ENCODE assay signal across 1 cellular context in the genomic region with DNA sequence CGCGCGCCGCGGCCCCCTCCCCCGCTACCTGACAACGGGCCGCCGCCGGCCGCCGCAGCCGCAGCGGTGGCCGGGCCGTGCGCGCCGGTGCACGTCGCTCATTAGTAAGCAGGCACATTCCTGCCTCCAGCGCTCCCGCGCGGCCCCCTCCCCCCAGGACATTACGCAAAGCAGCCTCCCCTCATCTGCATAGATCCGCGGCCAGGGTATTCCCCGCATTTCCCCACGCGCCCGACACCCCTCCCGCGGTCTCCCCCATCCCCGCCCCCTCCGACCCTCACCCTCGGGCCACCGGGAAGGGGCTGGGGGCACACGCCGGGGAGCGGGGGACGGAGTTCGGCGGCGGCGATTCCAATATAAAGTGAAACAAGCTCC.
TF ChIP-seq lines count a peak whose summit lies in the region.

A gene with protein sequence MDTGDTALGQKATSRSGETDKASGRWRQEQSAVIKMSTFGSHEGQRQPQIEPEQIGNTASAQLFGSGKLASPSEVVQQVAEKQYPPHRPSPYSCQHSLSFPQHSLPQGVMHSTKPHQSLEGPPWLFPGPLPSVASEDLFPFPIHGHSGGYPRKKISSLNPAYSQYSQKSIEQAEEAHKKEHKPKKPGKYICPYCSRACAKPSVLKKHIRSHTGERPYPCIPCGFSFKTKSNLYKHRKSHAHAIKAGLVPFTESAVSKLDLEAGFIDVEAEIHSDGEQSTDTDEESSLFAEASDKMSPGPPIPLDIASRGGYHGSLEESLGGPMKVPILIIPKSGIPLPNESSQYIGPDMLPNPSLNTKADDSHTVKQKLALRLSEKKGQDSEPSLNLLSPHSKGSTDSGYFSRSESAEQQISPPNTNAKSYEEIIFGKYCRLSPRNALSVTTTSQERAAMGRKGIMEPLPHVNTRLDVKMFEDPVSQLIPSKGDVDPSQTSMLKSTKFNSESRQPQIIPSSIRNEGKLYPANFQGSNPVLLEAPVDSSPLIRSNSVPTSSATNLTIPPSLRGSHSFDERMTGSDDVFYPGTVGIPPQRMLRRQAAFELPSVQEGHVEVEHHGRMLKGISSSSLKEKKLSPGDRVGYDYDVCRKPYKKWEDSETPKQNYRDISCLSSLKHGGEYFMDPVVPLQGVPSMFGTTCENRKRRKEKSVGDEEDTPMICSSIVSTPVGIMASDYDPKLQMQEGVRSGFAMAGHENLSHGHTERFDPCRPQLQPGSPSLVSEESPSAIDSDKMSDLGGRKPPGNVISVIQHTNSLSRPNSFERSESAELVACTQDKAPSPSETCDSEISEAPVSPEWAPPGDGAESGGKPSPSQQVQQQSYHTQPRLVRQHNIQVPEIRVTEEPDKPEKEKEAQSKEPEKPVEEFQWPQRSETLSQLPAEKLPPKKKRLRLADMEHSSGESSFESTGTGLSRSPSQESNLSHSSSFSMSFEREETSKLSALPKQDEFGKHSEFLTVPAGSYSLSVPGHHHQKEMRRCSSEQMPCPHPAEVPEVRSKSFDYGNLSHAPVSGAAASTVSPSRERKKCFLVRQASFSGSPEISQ (N-terminal part only) (minus strand): TSS at position 106 of the 375 bp plus-strand sequence. CDS start 170,438 bp downstream, outside the sequence.

TF ChIP-seq in HepG2, 621 proteins besides CTCF, POLR2A, EP300 and RAD21 (continued from another document and continues in another):
- TF ChIP-seq, protein P1, sequence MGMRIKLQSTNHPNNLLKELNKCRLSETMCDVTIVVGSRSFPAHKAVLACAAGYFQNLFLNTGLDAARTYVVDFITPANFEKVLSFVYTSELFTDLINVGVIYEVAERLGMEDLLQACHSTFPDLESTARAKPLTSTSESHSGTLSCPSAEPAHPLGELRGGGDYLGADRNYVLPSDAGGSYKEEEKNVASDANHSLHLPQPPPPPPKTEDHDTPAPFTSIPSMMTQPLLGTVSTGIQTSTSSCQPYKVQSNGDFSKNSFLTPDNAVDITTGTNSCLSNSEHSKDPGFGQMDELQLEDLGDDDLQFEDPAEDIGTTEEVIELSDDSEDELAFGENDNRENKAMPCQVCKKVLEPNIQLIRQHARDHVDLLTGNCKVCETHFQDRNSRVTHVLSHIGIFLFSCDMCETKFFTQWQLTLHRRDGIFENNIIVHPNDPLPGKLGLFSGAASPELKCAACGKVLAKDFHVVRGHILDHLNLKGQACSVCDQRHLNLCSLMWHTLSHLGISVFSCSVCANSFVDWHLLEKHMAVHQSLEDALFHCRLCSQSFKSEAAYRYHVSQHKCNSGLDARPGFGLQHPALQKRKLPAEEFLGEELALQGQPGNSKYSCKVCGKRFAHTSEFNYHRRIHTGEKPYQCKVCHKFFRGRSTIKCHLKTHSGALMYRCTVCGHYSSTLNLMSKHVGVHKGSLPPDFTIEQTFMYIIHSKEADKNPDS (CRISPR knock-in tag; IDR thresholded peaks at IDR 0.05), result no peak
- TF ChIP-seq, protein P2, sequence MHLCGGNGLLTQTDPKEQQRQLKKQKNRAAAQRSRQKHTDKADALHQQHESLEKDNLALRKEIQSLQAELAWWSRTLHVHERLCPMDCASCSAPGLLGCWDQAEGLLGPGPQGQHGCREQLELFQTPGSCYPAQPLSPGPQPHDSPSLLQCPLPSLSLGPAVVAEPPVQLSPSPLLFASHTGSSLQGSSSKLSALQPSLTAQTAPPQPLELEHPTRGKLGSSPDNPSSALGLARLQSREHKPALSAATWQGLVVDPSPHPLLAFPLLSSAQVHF (CRISPR knock-in tag; IDR thresholded peaks at IDR 0.05), result no peak
- TF ChIP-seq, protein P3, sequence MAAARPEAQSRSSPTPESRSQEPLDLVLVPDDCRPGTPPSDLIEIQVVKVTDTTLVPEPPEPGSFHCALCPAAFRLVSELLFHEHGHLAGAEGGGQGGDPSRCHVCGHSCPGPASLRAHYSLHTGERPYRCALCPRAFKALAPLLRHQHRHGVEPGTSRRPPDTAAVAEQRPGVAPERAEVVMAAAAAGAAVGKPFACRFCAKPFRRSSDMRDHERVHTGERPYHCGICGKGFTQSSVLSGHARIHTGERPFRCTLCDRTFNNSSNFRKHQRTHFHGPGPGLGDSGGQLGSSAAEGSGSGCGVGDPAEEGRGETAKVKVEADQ (CRISPR knock-in tag; IDR thresholded peaks at IDR 0.05; ENCODE audit: borderline replicate concordance), result no peak
- TF ChIP-seq, protein P4, sequence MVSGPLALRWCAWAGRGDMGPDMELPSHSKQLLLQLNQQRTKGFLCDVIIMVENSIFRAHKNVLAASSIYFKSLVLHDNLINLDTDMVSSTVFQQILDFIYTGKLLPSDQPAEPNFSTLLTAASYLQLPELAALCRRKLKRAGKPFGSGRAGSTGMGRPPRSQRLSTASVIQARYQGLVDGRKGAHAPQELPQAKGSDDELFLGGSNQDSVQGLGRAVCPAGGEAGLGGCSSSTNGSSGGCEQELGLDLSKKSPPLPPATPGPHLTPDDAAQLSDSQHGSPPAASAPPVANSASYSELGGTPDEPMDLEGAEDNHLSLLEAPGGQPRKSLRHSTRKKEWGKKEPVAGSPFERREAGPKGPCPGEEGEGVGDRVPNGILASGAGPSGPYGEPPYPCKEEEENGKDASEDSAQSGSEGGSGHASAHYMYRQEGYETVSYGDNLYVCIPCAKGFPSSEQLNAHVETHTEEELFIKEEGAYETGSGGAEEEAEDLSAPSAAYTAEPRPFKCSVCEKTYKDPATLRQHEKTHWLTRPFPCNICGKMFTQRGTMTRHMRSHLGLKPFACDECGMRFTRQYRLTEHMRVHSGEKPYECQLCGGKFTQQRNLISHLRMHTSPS (CRISPR knock-in tag; IDR thresholded peaks at IDR 0.05; ENCODE audit: low read depth), result no peak
- TF ChIP-seq, protein P5, sequence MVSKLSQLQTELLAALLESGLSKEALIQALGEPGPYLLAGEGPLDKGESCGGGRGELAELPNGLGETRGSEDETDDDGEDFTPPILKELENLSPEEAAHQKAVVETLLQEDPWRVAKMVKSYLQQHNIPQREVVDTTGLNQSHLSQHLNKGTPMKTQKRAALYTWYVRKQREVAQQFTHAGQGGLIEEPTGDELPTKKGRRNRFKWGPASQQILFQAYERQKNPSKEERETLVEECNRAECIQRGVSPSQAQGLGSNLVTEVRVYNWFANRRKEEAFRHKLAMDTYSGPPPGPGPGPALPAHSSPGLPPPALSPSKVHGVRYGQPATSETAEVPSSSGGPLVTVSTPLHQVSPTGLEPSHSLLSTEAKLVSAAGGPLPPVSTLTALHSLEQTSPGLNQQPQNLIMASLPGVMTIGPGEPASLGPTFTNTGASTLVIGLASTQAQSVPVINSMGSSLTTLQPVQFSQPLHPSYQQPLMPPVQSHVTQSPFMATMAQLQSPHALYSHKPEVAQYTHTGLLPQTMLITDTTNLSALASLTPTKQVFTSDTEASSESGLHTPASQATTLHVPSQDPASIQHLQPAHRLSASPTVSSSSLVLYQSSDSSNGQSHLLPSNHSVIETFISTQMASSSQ (IDR thresholded peaks at IDR 0.05; ENCODE audit: low read depth), result no peak
- TF ChIP-seq, protein P5 (CRISPR knock-in tag; IDR thresholded peaks at IDR 0.05; ENCODE audit: borderline replicate concordance), result 0 out of 2 replicates have a peak, but pooled peaks have one; percentile 38
- TF ChIP-seq ZKSCAN1 (IDR thresholded peaks at IDR 0.05; ENCODE audit: low read length) (no peak), MIER2 (CRISPR knock-in tag; IDR thresholded peaks at IDR 0.05) (no peak), FOXP1 (IDR thresholded peaks at IDR 0.05) (no peak), FOXP1 (CRISPR knock-in tag; IDR thresholded peaks at IDR 0.05) (0 out of 2 replicates have a peak, but pooled peaks have one; percentile 27), ZNF569 (CRISPR knock-in tag; IDR thresholded peaks at IDR 0.05; ENCODE audit: borderline replicate concordance) (no peak), ZMAT3 (CRISPR knock-in tag; conservative IDR thresholded peaks at IDR 0.05) (0 out of 2 replicates have a peak, but pooled peaks have one; percentile 33), ZNF776 (CRISPR knock-in tag; IDR thresholded peaks at IDR 0.05) (peak; percentile 15; the same call in 1 of the 2 replicates), ZNF451 (CRISPR knock-in tag; IDR thresholded peaks at IDR 0.05) (no peak), ZIK1 (CRISPR knock-in tag; IDR thresholded peaks at IDR 0.05; ENCODE audit: borderline replicate concordance, low read depth) (no peak), ZFP1 (CRISPR knock-in tag; IDR thresholded peaks at IDR 0.05) (no peak), RARA (CRISPR knock-in tag; IDR thresholded peaks at IDR 0.05) (peak; percentile 54; the same call in 1 of the 2 replicates), ZNF83 (CRISPR knock-in tag; IDR thresholded peaks at IDR 0.05; ENCODE audit: borderline replicate concordance) (no peak), RNF2 (conservative IDR thresholded peaks at IDR 0.05; ENCODE audit: low read depth) (no peak), SMARCE1 (IDR thresholded peaks at IDR 0.05; ENCODE audit: borderline replicate concordance) (no peak), NONO (IDR thresholded peaks at IDR 0.05) (no peak), NONO (CRISPR knock-in tag; conservative IDR thresholded peaks at IDR 0.05) (0 out of 2 replicates have a peak, but pooled peaks have one; percentile 27), ZNF709 (CRISPR knock-in tag; IDR thresholded peaks at IDR 0.05) (no peak)
- TF ChIP-seq, protein P6, sequence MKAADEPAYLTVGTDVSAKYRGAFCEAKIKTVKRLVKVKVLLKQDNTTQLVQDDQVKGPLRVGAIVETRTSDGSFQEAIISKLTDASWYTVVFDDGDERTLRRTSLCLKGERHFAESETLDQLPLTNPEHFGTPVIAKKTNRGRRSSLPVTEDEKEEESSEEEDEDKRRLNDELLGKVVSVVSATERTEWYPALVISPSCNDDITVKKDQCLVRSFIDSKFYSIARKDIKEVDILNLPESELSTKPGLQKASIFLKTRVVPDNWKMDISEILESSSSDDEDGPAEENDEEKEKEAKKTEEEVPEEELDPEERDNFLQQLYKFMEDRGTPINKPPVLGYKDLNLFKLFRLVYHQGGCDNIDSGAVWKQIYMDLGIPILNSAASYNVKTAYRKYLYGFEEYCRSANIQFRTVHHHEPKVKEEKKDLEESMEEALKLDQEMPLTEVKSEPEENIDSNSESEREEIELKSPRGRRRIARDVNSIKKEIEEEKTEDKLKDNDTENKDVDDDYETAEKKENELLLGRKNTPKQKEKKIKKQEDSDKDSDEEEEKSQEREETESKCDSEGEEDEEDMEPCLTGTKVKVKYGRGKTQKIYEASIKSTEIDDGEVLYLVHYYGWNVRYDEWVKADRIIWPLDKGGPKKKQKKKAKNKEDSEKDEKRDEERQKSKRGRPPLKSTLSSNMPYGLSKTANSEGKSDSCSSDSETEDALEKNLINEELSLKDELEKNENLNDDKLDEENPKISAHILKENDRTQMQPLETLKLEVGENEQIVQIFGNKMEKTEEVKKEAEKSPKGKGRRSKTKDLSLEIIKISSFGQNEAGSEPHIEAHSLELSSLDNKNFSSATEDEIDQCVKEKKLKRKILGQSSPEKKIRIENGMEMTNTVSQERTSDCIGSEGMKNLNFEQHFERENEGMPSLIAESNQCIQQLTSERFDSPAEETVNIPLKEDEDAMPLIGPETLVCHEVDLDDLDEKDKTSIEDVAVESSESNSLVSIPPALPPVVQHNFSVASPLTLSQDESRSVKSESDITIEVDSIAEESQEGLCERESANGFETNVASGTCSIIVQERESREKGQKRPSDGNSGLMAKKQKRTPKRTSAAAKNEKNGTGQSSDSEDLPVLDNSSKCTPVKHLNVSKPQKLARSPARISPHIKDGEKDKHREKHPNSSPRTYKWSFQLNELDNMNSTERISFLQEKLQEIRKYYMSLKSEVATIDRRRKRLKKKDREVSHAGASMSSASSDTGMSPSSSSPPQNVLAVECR (CRISPR knock-in tag; IDR thresholded peaks at IDR 0.05; ENCODE audit: borderline replicate concordance), result 0 out of 2 replicates have a peak, but pooled peaks have one; percentile 46
- TF ChIP-seq, protein P7, sequence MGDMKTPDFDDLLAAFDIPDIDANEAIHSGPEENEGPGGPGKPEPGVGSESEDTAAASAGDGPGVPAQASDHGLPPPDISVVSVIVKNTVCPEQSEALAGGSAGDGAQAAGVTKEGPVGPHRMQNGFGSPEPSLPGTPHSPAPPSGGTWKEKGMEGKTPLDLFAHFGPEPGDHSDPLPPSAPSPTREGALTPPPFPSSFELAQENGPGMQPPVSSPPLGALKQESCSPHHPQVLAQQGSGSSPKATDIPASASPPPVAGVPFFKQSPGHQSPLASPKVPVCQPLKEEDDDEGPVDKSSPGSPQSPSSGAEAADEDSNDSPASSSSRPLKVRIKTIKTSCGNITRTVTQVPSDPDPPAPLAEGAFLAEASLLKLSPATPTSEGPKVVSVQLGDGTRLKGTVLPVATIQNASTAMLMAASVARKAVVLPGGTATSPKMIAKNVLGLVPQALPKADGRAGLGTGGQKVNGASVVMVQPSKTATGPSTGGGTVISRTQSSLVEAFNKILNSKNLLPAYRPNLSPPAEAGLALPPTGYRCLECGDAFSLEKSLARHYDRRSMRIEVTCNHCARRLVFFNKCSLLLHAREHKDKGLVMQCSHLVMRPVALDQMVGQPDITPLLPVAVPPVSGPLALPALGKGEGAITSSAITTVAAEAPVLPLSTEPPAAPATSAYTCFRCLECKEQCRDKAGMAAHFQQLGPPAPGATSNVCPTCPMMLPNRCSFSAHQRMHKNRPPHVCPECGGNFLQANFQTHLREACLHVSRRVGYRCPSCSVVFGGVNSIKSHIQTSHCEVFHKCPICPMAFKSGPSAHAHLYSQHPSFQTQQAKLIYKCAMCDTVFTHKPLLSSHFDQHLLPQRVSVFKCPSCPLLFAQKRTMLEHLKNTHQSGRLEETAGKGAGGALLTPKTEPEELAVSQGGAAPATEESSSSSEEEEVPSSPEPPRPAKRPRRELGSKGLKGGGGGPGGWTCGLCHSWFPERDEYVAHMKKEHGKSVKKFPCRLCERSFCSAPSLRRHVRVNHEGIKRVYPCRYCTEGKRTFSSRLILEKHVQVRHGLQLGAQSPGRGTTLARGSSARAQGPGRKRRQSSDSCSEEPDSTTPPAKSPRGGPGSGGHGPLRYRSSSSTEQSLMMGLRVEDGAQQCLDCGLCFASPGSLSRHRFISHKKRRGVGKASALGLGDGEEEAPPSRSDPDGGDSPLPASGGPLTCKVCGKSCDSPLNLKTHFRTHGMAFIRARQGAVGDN (CRISPR knock-in tag; IDR thresholded peaks at IDR 0.05), result peak; percentile 35
- TF ChIP-seq, protein P8, sequence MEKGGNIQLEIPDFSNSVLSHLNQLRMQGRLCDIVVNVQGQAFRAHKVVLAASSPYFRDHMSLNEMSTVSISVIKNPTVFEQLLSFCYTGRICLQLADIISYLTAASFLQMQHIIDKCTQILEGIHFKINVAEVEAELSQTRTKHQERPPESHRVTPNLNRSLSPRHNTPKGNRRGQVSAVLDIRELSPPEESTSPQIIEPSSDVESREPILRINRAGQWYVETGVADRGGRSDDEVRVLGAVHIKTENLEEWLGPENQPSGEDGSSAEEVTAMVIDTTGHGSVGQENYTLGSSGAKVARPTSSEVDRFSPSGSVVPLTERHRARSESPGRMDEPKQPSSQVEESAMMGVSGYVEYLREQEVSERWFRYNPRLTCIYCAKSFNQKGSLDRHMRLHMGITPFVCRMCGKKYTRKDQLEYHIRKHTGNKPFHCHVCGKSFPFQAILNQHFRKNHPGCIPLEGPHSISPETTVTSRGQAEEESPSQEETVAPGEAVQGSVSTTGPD (CRISPR knock-in tag; IDR thresholded peaks at IDR 0.05), result no peak
